In the genomic region with DNA sequence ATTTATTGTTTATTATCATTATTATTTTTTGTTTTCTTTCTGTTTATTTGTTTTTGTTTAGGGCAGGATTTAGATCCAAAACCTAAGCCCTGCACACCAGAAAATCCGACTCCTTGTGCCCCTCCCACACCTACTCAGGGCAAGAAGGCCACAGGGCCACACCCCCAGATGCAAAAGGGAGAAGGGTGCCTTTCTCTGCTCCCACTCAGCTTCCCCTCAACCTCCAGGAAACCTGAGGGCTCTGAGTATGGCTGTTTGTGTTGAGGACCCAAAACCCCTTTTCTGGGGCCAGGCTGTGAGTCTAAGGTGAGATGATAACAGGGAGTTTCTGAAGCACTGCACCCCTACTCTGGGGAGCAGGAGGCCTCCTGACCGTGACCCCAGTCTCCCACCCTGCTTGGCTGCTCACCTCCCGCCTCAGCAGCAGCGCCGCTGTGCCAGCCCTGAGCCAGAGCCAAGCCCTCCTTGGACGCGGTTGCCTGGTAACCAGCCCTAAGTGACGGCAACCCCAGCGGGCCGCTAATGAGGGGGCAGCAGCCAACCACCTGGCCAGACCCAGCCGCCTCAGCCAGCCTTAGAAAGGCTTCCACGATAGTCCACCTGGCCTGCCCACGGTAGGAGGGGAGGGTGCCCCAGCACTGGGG, we compare ENCODE assay signal across 11 cellular contexts. TPM values are rescaled to one million over a fixed set of nuclear protein-coding genes. Genes with fewer than 3 reads are reported as not detected.
DNase-seq lines count a peak whose midpoint lies in the region; ATAC-seq, FAIRE-seq and TF ChIP-seq lines count a peak whose summit lies in the region.
"Had no signal": no experiment of that assay in that cellular context is flagged by ENCODE, and none has a peak within 500 bp of the region (broad histone marks: within the 10 kb centered on the region; RNA-seq: fewer than 3 reads in every experiment).

No MANE protein-coding gene starts in this region.

- peak overlapping the region; percentile 6 for H3K9ac ChIP-seq in endodermal cell (ENCODE audit: extremely low read depth, low read length, poor library complexity, severe bottlenecking)
- H3K9ac ChIP-seq in parathyroid adenoma, result no peak overlapping the region

- H3K4me1 Mint-ChIP-seq in GM23338 (peaks cover 53% of the 10 kb centered on the region), endodermal cell (peaks cover 28% of the 10 kb centered on the region)

- H3K4me1 ChIP-seq in GM23338 (ENCODE audit: insufficient read depth) (peaks cover 30% of the 10 kb centered on the region), endodermal cell (ENCODE audit: control insufficient read depth, insufficient read depth, low read length) (peaks cover 24% of the 10 kb centered on the region), parathyroid adenoma (peaks cover 13% of the 10 kb centered on the region), aorta (ENCODE audit: control insufficient read depth in 1 of 2, insufficient read depth in 2 of 2, low read length in 2 of 2) (no peaks in the 10 kb centered on the region)

- intact Hi-C loops in aorta (cut with DNase I), result no loop called here

- peak; percentile 91 for ATAC-seq in GM23338
- ATAC-seq in HG03139 (IDR thresholded peaks at IDR 0.05; ENCODE audit: unreplicated experiment), result no peak
- no peak for ATAC-seq in aorta (ENCODE audit: low FRiP score)

- 5 to 19% methylated on average over 4 to 13 of the region's 13 CpGs for WGBS in endodermal cell (ENCODE audit: insufficient coverage in 1 of 2, insufficient read length in 1 of 2), 2 experiments
- 7% methylated on average over 12 to 13 of the region's 13 CpGs for WGBS in aorta, 2 donors

- H3K4me3 Mint-ChIP-seq in GM23338 (peak overlapping the region; percentile 33; the same call in 1 of the 3 replicates), endodermal cell (no peak overlapping the region)

- H3K4me2 ChIP-seq in GM23338 (peak overlapping the region; percentile 92), parathyroid adenoma (ENCODE audit: low read length) (no peak overlapping the region)

- H3K27ac ChIP-seq in GM23338 (ENCODE audit: low read depth), result no peak overlapping the region
- no peak overlapping the region for H3K27ac ChIP-seq in endodermal cell (ENCODE audit: low read depth, low read length)
- peak overlapping the region; percentile 94 for H3K27ac ChIP-seq in parathyroid adenoma
- no peak overlapping the region for H3K27ac ChIP-seq in aorta (ENCODE audit: low read depth in 1 of 2, low read length in 2 of 2)

- H3K36me3 Mint-ChIP-seq in GM23338 (ENCODE audit: low read depth) (peaks cover 15% of the 10 kb centered on the region), endodermal cell (ENCODE audit: low read depth) (peaks cover 7% of the 10 kb centered on the region)

- H3K27ac Mint-ChIP-seq in GM23338 (no peak overlapping the region), endodermal cell (no peak overlapping the region)

- no peaks in the 10 kb centered on the region; the same call in 1 of the 2 replicates for H3K36me3 ChIP-seq in GM23338 (ENCODE audit: insufficient read depth)
- H3K36me3 ChIP-seq in endodermal cell (ENCODE audit: control insufficient read depth, insufficient read depth, low read length), result no peaks in the 10 kb centered on the region
- H3K36me3 ChIP-seq in parathyroid adenoma (ENCODE audit: control insufficient read depth, insufficient read depth, low read length), result no peaks in the 10 kb centered on the region
- H3K36me3 ChIP-seq in aorta (ENCODE audit: control insufficient read depth in 1 of 2, insufficient read depth in 2 of 2, low read length in 1 of 2), result no peaks in the 10 kb centered on the region

- peaks cover 18% of the 10 kb centered on the region for H3K27me3 Mint-ChIP-seq in GM23338 (ENCODE audit: insufficient read depth, low read depth, poor library complexity)
- peaks cover 4% of the 10 kb centered on the region for H3K27me3 Mint-ChIP-seq in endodermal cell (ENCODE audit: insufficient read depth)

- H3K79me2 ChIP-seq in GM23338 (replicated peaks; ENCODE audit: insufficient read depth) (no peaks in the 10 kb centered on the region), parathyroid adenoma (no peaks in the 10 kb centered on the region)

- H3K9me3 ChIP-seq in endodermal cell (ENCODE audit: control insufficient read depth, low read length) (peaks cover 17% of the 10 kb centered on the region), parathyroid adenoma (ENCODE audit: control insufficient read depth, low read length) (no peaks in the 10 kb centered on the region), aorta (ENCODE audit: control insufficient read depth, low read length) (no peaks in the 10 kb centered on the region)

- H4K20me1 ChIP-seq in GM23338 (replicated peaks; ENCODE audit: insufficient read depth), result no peaks in the 10 kb centered on the region

- peaks cover 20% of the 10 kb centered on the region for H3K9me3 Mint-ChIP-seq in GM23338
- peaks cover 19% of the 10 kb centered on the region for H3K9me3 Mint-ChIP-seq in endodermal cell

- H3F3A ChIP-seq in GM23338 (replicated peaks; ENCODE audit: low read depth), result 0 out of 2 replicates have a peak, but pooled peaks cover 6% of the 10 kb centered on the region

- H2AFZ ChIP-seq in GM23338 (peak overlapping the region; percentile 99), parathyroid adenoma (peak overlapping the region; percentile 81)

- peak overlapping the region; percentile 57 for H3K4me3 ChIP-seq in GM23338
- H3K4me3 ChIP-seq in endodermal cell (ENCODE audit: low read length), result no peak overlapping the region
- H3K4me3 ChIP-seq in parathyroid adenoma (ENCODE audit: low read depth, low read length), result no peak overlapping the region
- H3K4me3 ChIP-seq in aorta (ENCODE audit: low read length in 2 of 2), result no peak overlapping the region

- H3K27me3 ChIP-seq in GM23338 (ENCODE audit: insufficient read depth) (no peaks in the 10 kb centered on the region), endodermal cell (ENCODE audit: control insufficient read depth, insufficient read depth, low read length, poor library complexity, severe bottlenecking) (no peaks in the 10 kb centered on the region), parathyroid adenoma (ENCODE audit: control insufficient read depth, insufficient read depth, low read length) (no peaks in the 10 kb centered on the region), aorta (ENCODE audit: control insufficient read depth in 1 of 2, insufficient read depth in 2 of 2, low read length in 1 of 2) (no peaks in the 10 kb centered on the region)

- FAIRE-seq in HTR-8/SVneo (lab: Jason Lieb, UNC), result no peak

- no peaks in the 10 kb centered on the region for H3K9me2 ChIP-seq in GM23338 (ENCODE audit: insufficient read depth)

- DNase-seq in GM23338 (ENCODE audit: low spot score) (peak; percentile 93), NCI-H2196 treated with DMSO at 0.1 percent for 48 hours (lab: John Stamatoyannopoulos, UW; ENCODE audit: unreplicated experiment) (peak; percentile 62), endodermal cell (peak; percentile 94), aorta (no peak), HTR-8/SVneo (ENCODE audit: insufficient read length, low spot score) (no peak)
- no peak for DNase-seq in activated naive CD4-positive, alpha-beta T cell treated with Interleukin-2 at 50 U/mL for 16 hours
- DNase-seq: effector memory CD4-positive, alpha-beta T cell; Kasumi-1; SW 1271 had no signal

- TF ChIP-seq CTCF in GM23338 (conservative IDR thresholded peaks at IDR 0.05; ENCODE audit: low read depth in 2 of 2) (no peak), endodermal cell (conservative IDR thresholded peaks at IDR 0.05) (no peak), parathyroid adenoma (IDR thresholded peaks at IDR 0.05) (no peak)

TF ChIP-seq in GM23338, 12 proteins besides CTCF, POLR2A, EP300 and RAD21:
- no peak for TF ChIP-seq ZNF114 (CRISPR knock-in tag; IDR thresholded peaks at IDR 0.05)
- TF ChIP-seq NANOG (IDR thresholded peaks at IDR 0.05; ENCODE audit: borderline replicate concordance), result no peak
- TF ChIP-seq POLR2AphosphoS5 (IDR thresholded peaks at IDR 0.05; ENCODE audit: low read depth), result no peak
- TF ChIP-seq, protein P1, sequence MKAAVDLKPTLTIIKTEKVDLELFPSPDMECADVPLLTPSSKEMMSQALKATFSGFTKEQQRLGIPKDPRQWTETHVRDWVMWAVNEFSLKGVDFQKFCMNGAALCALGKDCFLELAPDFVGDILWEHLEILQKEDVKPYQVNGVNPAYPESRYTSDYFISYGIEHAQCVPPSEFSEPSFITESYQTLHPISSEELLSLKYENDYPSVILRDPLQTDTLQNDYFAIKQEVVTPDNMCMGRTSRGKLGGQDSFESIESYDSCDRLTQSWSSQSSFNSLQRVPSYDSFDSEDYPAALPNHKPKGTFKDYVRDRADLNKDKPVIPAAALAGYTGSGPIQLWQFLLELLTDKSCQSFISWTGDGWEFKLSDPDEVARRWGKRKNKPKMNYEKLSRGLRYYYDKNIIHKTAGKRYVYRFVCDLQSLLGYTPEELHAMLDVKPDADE (IDR thresholded peaks at IDR 0.05), result no peak
- TF ChIP-seq CREB1 (CRISPR knock-in tag; IDR thresholded peaks at IDR 0.05; ENCODE audit: low read depth), result no peak
- no peak for TF ChIP-seq STAT1 (IDR thresholded peaks at IDR 0.05; ENCODE audit: unreplicated experiment)
- no peak for TF ChIP-seq EZH2 (IDR thresholded peaks at IDR 0.05; ENCODE audit: low read depth, unreplicated experiment)
- TF ChIP-seq ZNF331 (CRISPR knock-in tag; IDR thresholded peaks at IDR 0.05; ENCODE audit: low read depth), result no peak

RNA-seq across cellular contexts. Expression of a gene that starts 6.4 kb away (rescaled TPM):
- 48.5 and 54.1 TPM in 2 replicates for total RNA-seq in GM23338 (2014; rRNA removed; shearing (Covaris generic))
- 13.4 and 13.9 TPM in 2 replicates for polyA plus RNA-seq in GM23338 (2016; fragmentation: Nextera tagmentation; extraction: Ambion mirVana)
- 10 to 100 TPM; 19.0 to 22.2 TPM for total RNA-seq in endodermal cell
- polyA plus RNA-seq in endodermal cell (2013, experiment 1 of 2), result 11.3 TPM
- polyA plus RNA-seq in endodermal cell (2013, experiment 2 of 2), result 10.0 TPM
- 10 to 100 TPM; 24.6 to 26.8 TPM for total RNA-seq in aorta
- polyA plus RNA-seq in aorta, result 1 to 10 TPM; 8.1 to 8.6 TPM

Comparison
In these comparisons a context has a peak if more than half of its experiments do, and no peak if none do; other contexts are left out.
1. DNase-seq: peak in GM23338 (single experiment), NCI-H2196 treated with DMSO at 0.1 percent for 48 hours (single experiment) and endodermal cell (single experiment); none in activated naive CD4-positive, alpha-beta T cell treated with Interleukin-2 at 50 U/mL for 16 hours (single experiment), aorta (0 of 2) and HTR-8/SVneo (single experiment).